28 cellular contexts compared by ENCODE assay signal in the genomic region with DNA sequence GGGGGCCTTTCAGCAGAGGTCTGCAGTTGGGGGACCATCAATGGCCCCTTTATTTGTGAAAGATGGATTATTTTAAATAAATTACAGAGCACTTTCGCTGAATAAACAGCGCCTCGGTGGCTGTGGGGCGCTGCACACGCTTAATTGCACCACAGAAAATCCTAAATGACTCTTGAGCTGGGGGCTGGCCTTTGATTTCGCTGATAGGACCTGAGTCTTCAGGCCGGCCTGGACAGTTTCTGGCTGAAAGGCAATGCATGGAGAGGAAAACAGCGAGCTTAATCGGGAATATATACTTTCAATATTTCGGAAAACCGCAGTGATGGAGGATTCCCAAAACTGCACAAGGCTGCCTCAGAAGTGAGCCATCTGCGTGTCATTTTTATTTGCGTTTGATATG.
"Had no signal": no experiment of that assay in that cellular context is flagged by ENCODE, and none has a peak within 500 bp of the region (broad histone marks: within the 10 kb centered on the region; RNA-seq: fewer than 3 reads in every experiment).

No MANE protein-coding gene starts in this region.

- ATAC-seq: activated CD8-positive, alpha-beta T cell treated with anti-CD3 and anti-CD28 coated beads for 36 hours; activated T-cell treated with anti-CD3 and anti-CD28 coated beads, Interleukin-2, amount 50 U/mL, for 72 hours; activated T-helper 17 cell treated with anti-CD3 and anti-CD28 coated beads, Interleukin-2, amount 50 U/mL, for 72 hours; Panc1 had no signal

- H3K4me3 ChIP-seq: ascending aorta, breast epithelium, MG63, SJSA1 had no signal

- DNase-seq: activated CD4-positive, alpha-beta T cell treated with anti-CD3 and anti-CD28 coated beads, Interleukin-2, amount 10 ng/mL, durations not matched to agents 24 days and 14 days; activated CD4-positive, alpha-beta T cell treated with anti-CD3 and anti-CD28 coated beads, Interleukin-2, amount 50 U/mL, for 4 hours; activated CD8-positive, alpha-beta T cell treated with anti-CD3 and anti-CD28 coated beads for 36 hours; activated effector memory CD4-positive, alpha-beta T cell treated with anti-CD3 and anti-CD28 coated beads, Interleukin-2, amount 50 U/mL, for 16 hours; activated naive CD4-positive, alpha-beta T cell; activated naive CD4-positive, alpha-beta T cell treated with anti-CD3 and anti-CD28 coated beads, Interleukin-2, amount 50 U/mL, for 16 hours; activated naive CD8-positive, alpha-beta T cell treated with anti-CD3 and anti-CD28 coated beads for 36 hours; activated T-cell treated with anti-CD3 and anti-CD28 coated beads, Interleukin-2, amount 50 U/mL, for 1 hour; activated T-cell treated with anti-CD3 and anti-CD28 coated beads, Interleukin-2, amount 50 U/mL, for 72 hours; amygdala; Kasumi-1; KG1; MG63; NCI-H1048; NCI-H1105 treated with DMSO at 0.1 percent for 48 hours; NCI-H1436; NCI-H1694; NCI-H1930; NCI-H2081 treated with DMSO at 0.1 percent for 48 hours; NCI-H345; NCI-H526; RPMI8226; SHP77 treated with DMSO at 0.1 percent for 48 hours had no signal

- H3K36me3 ChIP-seq: ascending aorta, breast epithelium, MG63, SJSA1 had no signal

- H3K27ac ChIP-seq: ascending aorta, breast epithelium, SJSA1 had no signal

- H3K9me3 ChIP-seq: ascending aorta, breast epithelium, MG63, SJSA1 had no signal

- H3K4me1 ChIP-seq: ascending aorta, breast epithelium, SJSA1 had no signal

- H3K27me3 ChIP-seq: ascending aorta, breast epithelium, MG63, SJSA1 had no signal
